Comparison of ENCODE assay signal across 17 cellular contexts in the genomic region with DNA sequence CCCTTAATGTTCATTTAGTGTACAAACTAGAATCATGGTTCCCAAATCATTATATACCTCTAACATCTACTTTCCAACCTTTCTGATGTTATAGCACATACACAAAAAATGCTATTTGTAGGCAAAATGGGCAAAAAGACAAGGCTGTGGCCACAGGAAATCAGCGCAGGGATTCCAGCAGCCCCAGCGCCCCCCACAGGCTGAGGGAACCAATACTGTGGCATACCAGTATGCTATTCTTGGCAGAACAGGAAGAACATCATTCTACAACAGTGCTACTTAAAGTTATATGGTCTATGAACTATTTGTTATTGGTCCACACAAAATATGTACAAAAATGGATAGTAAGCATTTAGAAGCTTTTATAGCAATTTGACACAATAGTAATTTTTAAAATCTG. TPM values are rescaled to one million over a fixed set of nuclear protein-coding genes. Genes with fewer than 3 reads are reported as not detected.
DNase-seq lines count a peak whose midpoint lies in the region; ATAC-seq, FAIRE-seq and TF ChIP-seq lines count a peak whose summit lies in the region.
"Had no signal": no experiment of that assay in that cellular context is flagged by ENCODE, and none has a peak within 500 bp of the region (broad histone marks: within the 10 kb centered on the region; RNA-seq: fewer than 3 reads in every experiment).

No MANE protein-coding gene starts in this region.

- H3K4me2 ChIP-seq in HepG2 (ENCODE audit: low read depth, low read length) (no peak overlapping the region), GM12878 (ENCODE audit: control insufficient read depth, insufficient read depth) (no peak overlapping the region)
- H3K4me2 ChIP-seq: PC-9 had no signal

- H3K27me3 ChIP-seq in HepG2 (ENCODE audit: control insufficient read depth in 1 of 2, insufficient read depth in 2 of 2, low read length in 2 of 2) (no peaks in the 10 kb centered on the region), right lobe of liver (no peaks in the 10 kb centered on the region), GM12878 (replicated peaks in 1 of 2; ENCODE audit: control insufficient read depth in 2 of 2, insufficient read depth in 2 of 2, low read length in 1 of 2) (no peaks in the 10 kb centered on the region), gastroesophageal sphincter (no peaks in the 10 kb centered on the region)
- H3K27me3 ChIP-seq: suprapubic skin had no signal

- no peak overlapping the region for H3K4me3 Mint-ChIP-seq in osteocyte (ENCODE audit: unreplicated experiment)

- no TSS peak for BruUV-seq in HepG2 (replicated peaks; lab: Mats Ljungman, UMichigan)
- no TSS peak for BruUV-seq in GM12878 (replicated peaks; lab: Mats Ljungman, UMichigan)

- H3K27me3 Mint-ChIP-seq in osteocyte (ENCODE audit: unreplicated experiment) = no peaks in the 10 kb centered on the region
- H3K27me3 Mint-ChIP-seq: progenitor cell of endocrine pancreas had no signal

- H4K20me1 ChIP-seq in HepG2 (ENCODE audit: insufficient read depth, low read length) (no peaks in the 10 kb centered on the region), GM12878 (ENCODE audit: control insufficient read depth, insufficient read depth) (no peaks in the 10 kb centered on the region)

- no peaks in the 10 kb centered on the region for H3K9me3 ChIP-seq in HepG2 (ENCODE audit: low read length)
- H3K9me3 ChIP-seq in right lobe of liver = no peaks in the 10 kb centered on the region
- H3K9me3 ChIP-seq in GM12878 (replicated peaks; ENCODE audit: control insufficient read depth, insufficient read depth, low read length) = no peaks in the 10 kb centered on the region
- no peaks in the 10 kb centered on the region for H3K9me3 ChIP-seq in gastroesophageal sphincter
- H3K9me3 ChIP-seq: left ventricle myocardium inferior, suprapubic skin had no signal

- no peak for TF ChIP-seq EP300 in HepG2 (IDR thresholded peaks at IDR 0.05; ENCODE audit: low read depth in 2 of 2, low read length in 2 of 2)
- no peak for TF ChIP-seq EP300 in HepG2 (CRISPR knock-in tag; IDR thresholded peaks at IDR 0.05; ENCODE audit: borderline replicate concordance)
- no peak for TF ChIP-seq EP300 in GM12878 (IDR thresholded peaks at IDR 0.05; ENCODE audit: borderline replicate concordance in 1 of 2, control insufficient read depth in 1 of 2, low read depth in 2 of 2, low read length in 2 of 2)
- no peak for TF ChIP-seq EP300 in gastroesophageal sphincter (IDR thresholded peaks at IDR 0.05)

- SMC1A ChIA-PET in GM12878 (lab: Charles Lee; ENCODE audit: uncharacterized antibody, unreplicated experiment) = no interaction called here

- H3K9me3 Mint-ChIP-seq in osteocyte (ENCODE audit: unreplicated experiment) = peaks cover 7% of the 10 kb centered on the region

- H3K36me3 ChIP-seq in HepG2 (replicated peaks in 1 of 2; ENCODE audit: control insufficient read depth in 1 of 2, insufficient read depth in 2 of 2, low read length in 2 of 2) = peaks cover 0 to 9% of the 10 kb centered on the region in 2 experiments; a peak in 3 of 5 replicates
- no peaks in the 10 kb centered on the region for H3K36me3 ChIP-seq in right lobe of liver
- no peaks in the 10 kb centered on the region; a peak in 1 of 4 replicates for H3K36me3 ChIP-seq in GM12878 (ENCODE audit: control insufficient read depth in 2 of 2, insufficient read depth in 2 of 2, low read length in 1 of 2)
- H3K36me3 ChIP-seq in gastroesophageal sphincter = peaks cover 0 to 44% of the 10 kb centered on the region in 2 donors

- CTCF ChIA-PET in HepG2 (lab: Yijun Ruan, JAX; ENCODE audit: low intra/inter-chr PET ratio, low total read pairs) (no interaction called here), GM12878 (lab: Yijun Ruan, JAX) (no interaction called here)

- no peak overlapping the region for H3K9ac ChIP-seq in HepG2 (ENCODE audit: insufficient read depth, low read depth, low read length)
- H3K9ac ChIP-seq in GM12878 (ENCODE audit: control insufficient read depth, insufficient read depth, low read length) = no peak overlapping the region

- H3K79me2 ChIP-seq in HepG2 (ENCODE audit: insufficient read depth, low read length) = no peaks in the 10 kb centered on the region
- H3K79me2 ChIP-seq in GM12878 (ENCODE audit: control insufficient read depth, insufficient read depth, low read length) = no peaks in the 10 kb centered on the region

- TF ChIP-seq RAD21 in HepG2 (CRISPR knock-in tag; IDR thresholded peaks at IDR 0.05) = no peak
- no peak for TF ChIP-seq RAD21 in GM12878 (IDR thresholded peaks at IDR 0.05; ENCODE audit: insufficient read depth, low read depth, low read length)

- H3K4me1 ChIP-seq in HepG2 (ENCODE audit: insufficient read depth, low read length) = no peaks in the 10 kb centered on the region
- no peaks in the 10 kb centered on the region for H3K4me1 ChIP-seq in right lobe of liver
- H3K4me1 ChIP-seq in GM12878 (ENCODE audit: control insufficient read depth, insufficient read depth, low read length) = no peaks in the 10 kb centered on the region
- no peaks in the 10 kb centered on the region for H3K4me1 ChIP-seq in gastroesophageal sphincter
- H3K4me1 ChIP-seq: left ventricle myocardium inferior, suprapubic skin had no signal

- intact Hi-C loops in HepG2 (cut with micrococcal nuclease; ENCODE audit: unreplicated experiment) (no loop called here), right lobe of liver (cut with DNase I) (no loop called here), GM12878 (cut with micrococcal nuclease; ENCODE audit: unreplicated experiment) (no loop called here)

- POLR2A ChIA-PET in HepG2 (lab: Yijun Ruan, JAX) (no interaction called here), GM12878 (lab: Charles Lee) (no interaction called here)

- 49% methylated on average over 2 of the region's 2 CpGs for WGBS in HepG2 (ENCODE audit: low lambda C conversion rate)
- 43% methylated on average over 2 of the region's 2 CpGs for WGBS in right lobe of liver (ENCODE audit: insufficient coverage, low coverage, low lambda C conversion rate, missing lambda C conversion rate)
- 0% methylated on average over 2 of the region's 2 CpGs for WGBS in GM12878 (ENCODE audit: insufficient coverage, insufficient replicate concordance, low lambda C conversion rate, missing lambda C conversion rate)
- WGBS in gastroesophageal sphincter (ENCODE audit: low coverage in 1 of 2), 2 donors = 58% methylated on average over 2 of the region's 2 CpGs; no CpG with 5 or more reads in 1 of the 2 donors

- H3K4me3 ChIP-seq in HepG2 (replicated peaks in 1 of 3; ENCODE audit: insufficient read depth in 1 of 3, low read depth in 2 of 3, low read length in 3 of 3) (no peak overlapping the region), right lobe of liver (no peak overlapping the region), GM12878 (no peak overlapping the region), gastroesophageal sphincter (no peak overlapping the region)
- H3K4me3 ChIP-seq: left ventricle myocardium inferior, PC-9, suprapubic skin had no signal

- DNase-seq in HepG2 (ENCODE audit: low spot score) (no peak), right lobe of liver (no peak), NAMALWA (ENCODE audit: low spot score) (peak; percentile 29), GM12878 (ENCODE audit: low read depth, low spot score) (no peak), osteocyte (ENCODE audit: extremely low spot score, unreplicated experiment) (no peak), NCI-H2171 (lab: John Stamatoyannopoulos, UW) (no peak)
- DNase-seq: activated T-cell treated with anti-CD3 and anti-CD28 coated beads for 4 hours, hippocampal formation, left ventricle myocardium inferior, NCI-H1048, PC-9, WERI-Rb-1 had no signal

- H2AFZ ChIP-seq in HepG2 (ENCODE audit: low read length) = no peak overlapping the region
- H2AFZ ChIP-seq in GM12878 (ENCODE audit: control insufficient read depth, low read depth, low read length) = no peak overlapping the region
- H2AFZ ChIP-seq: PC-9 had no signal

- in situ Hi-C loops in HepG2 (cut with HindIII; ENCODE audit: extremely low pct_ligation_motif_present, low pct_unique_long_range_greater_than_20kb) = no loop called here
- in situ Hi-C loops in GM12878 (cut with MboI) = no loop called here

- RAD21 ChIA-PET in GM12878 (lab: Charles Lee; ENCODE audit: unreplicated experiment) = no interaction called here

- no peak for ATAC-seq in HepG2
- no peak for ATAC-seq in right lobe of liver
- peak; percentile 47; the same call in 2 of the 3 replicates for ATAC-seq in GM12878
- no peak for ATAC-seq in HG02870 (IDR thresholded peaks at IDR 0.05; ENCODE audit: unreplicated experiment)
- no peak for ATAC-seq in gastroesophageal sphincter

- H3K4me1 Mint-ChIP-seq in osteocyte (ENCODE audit: unreplicated experiment) = peaks cover 6% of the 10 kb centered on the region

- TF ChIP-seq POLR2A in HepG2 (IDR thresholded peaks at IDR 0.05; ENCODE audit: insufficient read depth in 1 of 2, low read depth in 2 of 2, low read length in 2 of 2) (no peak), right lobe of liver (IDR thresholded peaks at IDR 0.05) (no peak), GM12878 (IDR thresholded peaks at IDR 0.05; ENCODE audit: low read depth, low read length) (no peak), gastroesophageal sphincter (IDR thresholded peaks at IDR 0.05) (no peak)

- FAIRE-seq in HepG2 (lab: Jason Lieb, UNC) (no peak), GM12878 (lab: Jason Lieb, UNC) (no peak)
- FAIRE-seq: colon had no signal

- peaks cover 13% of the 10 kb centered on the region for H3K36me3 Mint-ChIP-seq in osteocyte (ENCODE audit: unreplicated experiment)

- no peak overlapping the region for H3K27ac Mint-ChIP-seq in osteocyte (ENCODE audit: unreplicated experiment)
- H3K27ac Mint-ChIP-seq: progenitor cell of endocrine pancreas had no signal

- H3K27ac ChIP-seq in HepG2 (ENCODE audit: extremely low read length, insufficient read depth, low read length) = no peak overlapping the region
- H3K27ac ChIP-seq in right lobe of liver = no peak overlapping the region
- no peak overlapping the region for H3K27ac ChIP-seq in GM12878 (ENCODE audit: control insufficient read depth, insufficient read depth)
- no peak overlapping the region for H3K27ac ChIP-seq in gastroesophageal sphincter
- H3K27ac ChIP-seq: left ventricle myocardium inferior, PC-9, suprapubic skin, WERI-Rb-1 had no signal

- peak; percentile 16; the same call in 1 of the 2 replicates for TF ChIP-seq CTCF in HepG2 (CRISPR knock-in tag; IDR thresholded peaks at IDR 0.05)
- TF ChIP-seq CTCF in right lobe of liver (IDR thresholded peaks at IDR 0.05) = no peak
- 0 out of 6 replicates have a peak, but pooled peaks of 2 of the 3 experiments have one; percentile 4 to 19 for TF ChIP-seq CTCF in GM12878 (IDR thresholded peaks at IDR 0.05 in 2 of 3, conservative IDR thresholded peaks at IDR 0.05 in 1 of 3; ENCODE audit: control insufficient read depth in 2 of 3, extremely low read depth in 1 of 3, insufficient read depth in 1 of 3, low read depth in 3 of 3, low read length in 3 of 3)
- TF ChIP-seq CTCF in osteocyte (IDR thresholded peaks at IDR 0.05) = peak; percentile 8
- TF ChIP-seq CTCF in gastroesophageal sphincter (IDR thresholded peaks at IDR 0.05) = no peak

RNA-seq across cellular contexts. Expression of gene STEEP1, which starts 25.3 kb away (rescaled TPM):
- total RNA-seq in HepG2 (2016; rRNA removed; fragmentation: Illumina TruSeq; extraction: Trizol) (23.1 and 37.7 TPM in 2 replicates), right lobe of liver (10 to 100 TPM in 2 of 6 experiments, 1 to 10 TPM in 4; 4.5 to 13.9 (median 7.1) TPM), GM12878 (2014; rRNA removed) (39.2 and 46.4 TPM in 2 replicates), GM12878 (2014; rRNA removed; fragmentation: Illumina TruSeq; extraction: Trizol) (51.8 and 53.8 TPM in 2 replicates), GM12878 (2021) (24.7 and 24.8 TPM in 2 replicates), osteocyte (26.0 and 26.2 TPM in 2 replicates), gastroesophageal sphincter (10 to 100 TPM; 20.2 to 26.0 (median 22.5) TPM)
- 3.5 and 6.3 TPM in 2 replicates for total RNA-seq in HepG2 (2016; cell fraction: cytosol; rRNA removed; fragmentation: Illumina TruSeq; extraction: Trizol; ENCODE audit: low read depth)
- total RNA-seq in HepG2 (2016; cell fraction: insoluble cytoplasmic fraction; rRNA removed; fragmentation: Illumina TruSeq; extraction: Trizol) = 24.8 and 38.3 TPM in 2 replicates
- total RNA-seq in HepG2 (2016; cell fraction: membrane; rRNA removed; fragmentation: Illumina TruSeq; extraction: Trizol) = 6.4 and 8.8 TPM in 2 replicates
- 12.4 and 12.7 TPM in 2 replicates for total RNA-seq in HepG2 (2016; cell fraction: nucleus; rRNA removed; fragmentation: Illumina TruSeq; extraction: Trizol)
- polyA plus RNA-seq in HepG2 (2011; rRNA removed) (7.7 and 8.6 TPM in 2 replicates), GM12878 (2011; rRNA removed) (27.2 and 33.6 TPM in 2 replicates), GM12878 (2014; fragmentation: Illumina TruSeq; extraction: Trizol) (41.1 and 50.1 TPM in 2 replicates), GM12878 (2014; fragmentation: Nextera tagmentation; extraction: Ambion mirVana) (10 to 100 TPM; 15.1 to 17.8 TPM), GM12878 (2014; rRNA removed) (30.1 and 30.8 TPM in 2 replicates), GM12878 (2016; fragmentation: Nextera tagmentation; extraction: Ambion mirVana) (10 to 100 TPM; 18.5 to 21.7 TPM)
- 5.8 and 8.6 TPM in 2 replicates for polyA plus RNA-seq in HepG2 (2011; cell fraction: cytosol; rRNA removed)
- polyA plus RNA-seq in HepG2 (2011; cell fraction: nucleus; rRNA removed) = 5.0 and 6.6 TPM in 2 replicates
- polyA plus RNA-seq in HepG2 (2012) = 11.1 and 14.4 TPM in 2 replicates
- polyA plus RNA-seq in HepG2 (2016; cell fraction: cytosol; fragmentation: Illumina TruSeq; extraction: Trizol; ENCODE audit: low read depth) = 1.9 and 2.4 TPM in 2 replicates
- polyA plus RNA-seq in HepG2 (2016; cell fraction: insoluble cytoplasmic fraction; fragmentation: Illumina TruSeq; extraction: Trizol; ENCODE audit: low read depth) = 29.0 and 34.7 TPM in 2 replicates
- 4.7 and 5.8 TPM in 2 replicates for polyA plus RNA-seq in HepG2 (2016; cell fraction: membrane; fragmentation: Illumina TruSeq; extraction: Trizol; ENCODE audit: low read depth)
- polyA plus RNA-seq in HepG2 (2016; cell fraction: nucleus; fragmentation: Illumina TruSeq; extraction: Trizol; ENCODE audit: insufficient read depth, low read depth) = 17.2 and 17.7 TPM in 2 replicates
- 10.0 and 27.2 TPM in 2 replicates for polyA minus RNA-seq in HepG2 (2011; rRNA and poly(A)+ RNA removed; ENCODE audit: low replicate concordance)
- polyA minus RNA-seq in HepG2 (2011; cell fraction: cytosol; rRNA and poly(A)+ RNA removed) = 6.5 and 7.5 TPM in 2 replicates
- 10.2 and 11.1 TPM in 2 replicates for polyA minus RNA-seq in HepG2 (2011; cell fraction: nucleus; rRNA and poly(A)+ RNA removed)
- 17.8 and 22.3 TPM in 2 replicates for total RNA-seq in GM12878 (2013; cell fraction: nucleolus; rRNA removed)
- 13.5 TPM for polyA plus RNA-seq in GM12878 (2011; ENCODE audit: low read depth)
- polyA plus RNA-seq in GM12878 (2011; cell fraction: cytosol; rRNA removed) = 18.8 and 19.8 TPM in 2 replicates
- 11.3 and 15.2 TPM in 2 replicates for polyA plus RNA-seq in GM12878 (2011; cell fraction: nucleus; rRNA removed)
- polyA plus RNA-seq in GM12878 (2012) = 21.3 and 22.1 TPM in 2 replicates
- 21.9 and 26.7 TPM in 2 replicates for polyA minus RNA-seq in GM12878 (2011; rRNA and poly(A)+ RNA removed)
- polyA minus RNA-seq in GM12878 (2011; cell fraction: cytosol; rRNA and poly(A)+ RNA removed) = 10.8 and 12.8 TPM in 2 replicates
- polyA minus RNA-seq in GM12878 (2011; cell fraction: nucleus; rRNA and poly(A)+ RNA removed) = 6.0 and 10.4 TPM in 2 replicates

RNA-seq across cellular contexts. Expression of gene UBE2A, which starts 34.5 kb away (rescaled TPM):
- total RNA-seq in HepG2 (2016; rRNA removed; fragmentation: Illumina TruSeq; extraction: Trizol) (17.0 and 22.0 TPM in 2 replicates), right lobe of liver (10 to 100 TPM; 11.9 to 20.4 (median 16.2) TPM), GM12878 (2014; rRNA removed) (21.9 and 23.4 TPM in 2 replicates), GM12878 (2014; rRNA removed; fragmentation: Illumina TruSeq; extraction: Trizol) (42.8 and 43.5 TPM in 2 replicates), GM12878 (2021) (45.8 and 46.9 TPM in 2 replicates), osteocyte (66.5 and 68.2 TPM in 2 replicates), gastroesophageal sphincter (10 to 100 TPM; 32.2 to 39.7 (median 35.9) TPM)
- total RNA-seq in HepG2 (2016; cell fraction: cytosol; rRNA removed; fragmentation: Illumina TruSeq; extraction: Trizol; ENCODE audit: low read depth) = 4.3 and 5.1 TPM in 2 replicates
- 21.6 and 22.4 TPM in 2 replicates for total RNA-seq in HepG2 (2016; cell fraction: insoluble cytoplasmic fraction; rRNA removed; fragmentation: Illumina TruSeq; extraction: Trizol)
- 15.3 and 15.9 TPM in 2 replicates for total RNA-seq in HepG2 (2016; cell fraction: membrane; rRNA removed; fragmentation: Illumina TruSeq; extraction: Trizol)
- total RNA-seq in HepG2 (2016; cell fraction: nucleus; rRNA removed; fragmentation: Illumina TruSeq; extraction: Trizol) = 24.1 and 26.3 TPM in 2 replicates
- polyA plus RNA-seq in HepG2 (2011; rRNA removed) (24.8 and 30.5 TPM in 2 replicates), GM12878 (2011; rRNA removed) (49.8 and 66.3 TPM in 2 replicates), GM12878 (2014; fragmentation: Illumina TruSeq; extraction: Trizol) (91.1 and 120 TPM in 2 replicates), GM12878 (2014; fragmentation: Nextera tagmentation; extraction: Ambion mirVana) (10 to 100 TPM; 20.8 to 37.1 TPM), GM12878 (2014; rRNA removed) (90.8 and 97.2 TPM in 2 replicates), GM12878 (2016; fragmentation: Nextera tagmentation; extraction: Ambion mirVana) (100 to 1,000 TPM; 115 to 121 TPM)
- polyA plus RNA-seq in HepG2 (2011; cell fraction: cytosol; rRNA removed) = 15.2 and 16.7 TPM in 2 replicates
- 24.2 and 31.0 TPM in 2 replicates for polyA plus RNA-seq in HepG2 (2011; cell fraction: nucleus; rRNA removed)
- 23.5 and 26.3 TPM in 2 replicates for polyA plus RNA-seq in HepG2 (2012)
- polyA plus RNA-seq in HepG2 (2016; cell fraction: cytosol; fragmentation: Illumina TruSeq; extraction: Trizol; ENCODE audit: low read depth) = 6.0 and 9.4 TPM in 2 replicates
- 43.0 and 43.9 TPM in 2 replicates for polyA plus RNA-seq in HepG2 (2016; cell fraction: insoluble cytoplasmic fraction; fragmentation: Illumina TruSeq; extraction: Trizol; ENCODE audit: low read depth)
- 13.2 and 16.4 TPM in 2 replicates for polyA plus RNA-seq in HepG2 (2016; cell fraction: membrane; fragmentation: Illumina TruSeq; extraction: Trizol; ENCODE audit: low read depth)
- polyA plus RNA-seq in HepG2 (2016; cell fraction: nucleus; fragmentation: Illumina TruSeq; extraction: Trizol; ENCODE audit: insufficient read depth, low read depth) = 51.7 and 52.4 TPM in 2 replicates
- polyA minus RNA-seq in HepG2 (2011; rRNA and poly(A)+ RNA removed; ENCODE audit: low replicate concordance) = 5.4 and 23.0 TPM in 2 replicates
- polyA minus RNA-seq in HepG2 (2011; cell fraction: cytosol; rRNA and poly(A)+ RNA removed) = 14.6 and 15.2 TPM in 2 replicates
- 29.0 and 32.7 TPM in 2 replicates for polyA minus RNA-seq in HepG2 (2011; cell fraction: nucleus; rRNA and poly(A)+ RNA removed)
- total RNA-seq in GM12878 (2013; cell fraction: nucleolus; rRNA removed) = 46.3 and 52.5 TPM in 2 replicates
- 27.8 TPM for polyA plus RNA-seq in GM12878 (2011; ENCODE audit: low read depth)
- polyA plus RNA-seq in GM12878 (2011; cell fraction: cytosol; rRNA removed) = 34.9 and 37.1 TPM in 2 replicates
- polyA plus RNA-seq in GM12878 (2011; cell fraction: nucleus; rRNA removed) = 29.6 and 33.9 TPM in 2 replicates
- polyA plus RNA-seq in GM12878 (2012) = 35.1 and 42.7 TPM in 2 replicates
- 15.6 and 17.9 TPM in 2 replicates for polyA minus RNA-seq in GM12878 (2011; rRNA and poly(A)+ RNA removed)
- 23.9 and 26.9 TPM in 2 replicates for polyA minus RNA-seq in GM12878 (2011; cell fraction: cytosol; rRNA and poly(A)+ RNA removed)
- 10.9 and 12.7 TPM in 2 replicates for polyA minus RNA-seq in GM12878 (2011; cell fraction: nucleus; rRNA and poly(A)+ RNA removed)

Comparison
In these comparisons a context has a peak if more than half of its experiments do, and no peak if none do; other contexts are left out.
1. CTCF ChIP-seq: peak in HepG2 (single experiment), GM12878 (2 of 3) and osteocyte (single experiment); none in right lobe of liver (0 of 4) and gastroesophageal sphincter (0 of 4).
2. Of the 75 proteins assayed by ChIP-seq in both HepG2 and GM12878: peak only in HepG2: none; only in GM12878: none; in both: CTCF; in neither: 74.